ENCODE assay signal across 8 cellular contexts in the genomic region with DNA sequence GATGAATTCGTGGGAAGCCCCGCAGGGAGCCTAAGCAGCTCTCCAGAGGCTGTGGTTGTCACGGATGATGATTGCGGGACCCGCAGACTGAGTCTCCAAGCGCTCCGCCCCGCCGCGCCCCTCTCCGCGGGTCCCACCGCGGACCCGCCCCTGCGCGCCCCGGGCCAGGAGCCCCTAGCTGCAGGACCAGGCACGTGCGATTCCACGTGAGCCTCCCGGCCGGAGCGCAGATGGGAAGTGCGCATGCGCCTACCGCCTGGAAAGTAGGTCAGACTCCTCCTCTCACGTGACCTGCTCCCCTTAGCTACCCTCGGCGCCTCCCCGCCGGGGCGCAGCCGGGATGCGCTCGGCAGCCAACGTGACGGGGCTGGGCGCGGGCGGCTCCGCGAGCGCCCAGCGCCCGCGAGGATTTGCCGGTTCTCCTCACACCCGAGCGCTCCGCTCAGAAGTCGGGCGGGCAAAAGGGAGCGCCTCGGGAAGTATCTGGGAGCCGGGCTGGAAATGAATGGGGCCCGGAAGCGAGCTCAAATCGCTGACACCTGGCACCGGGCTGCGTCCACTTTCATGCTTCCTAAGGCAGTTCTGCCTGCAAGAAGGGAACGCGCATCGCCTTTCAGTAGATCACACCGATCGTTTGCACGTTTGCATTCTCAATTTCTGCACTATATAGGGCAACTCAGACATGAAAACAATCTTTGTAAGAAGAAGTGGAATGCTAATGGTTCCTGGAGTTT. TPM values are rescaled to one million over a fixed set of nuclear protein-coding genes. Genes with fewer than 3 reads are reported as not detected.
A peak's percentile ranks its signal among the peaks of the same experiment; 100 is the strongest.
DNase-seq lines count a peak whose midpoint lies in the region; ATAC-seq and TF ChIP-seq lines count a peak whose summit lies in the region.

No MANE protein-coding gene starts in this region.

- peaks cover 16% of the 10 kb centered on the region for H3K4me1 Mint-ChIP-seq in activated CD4-positive, alpha-beta memory T cell treated with anti-CD3 and anti-CD28 coated beads for 36 hours (ENCODE audit: low read depth)

- H3K27me3 Mint-ChIP-seq in activated CD4-positive, alpha-beta memory T cell treated with anti-CD3 and anti-CD28 coated beads for 36 hours = peaks cover 12% of the 10 kb centered on the region

- intact Hi-C loops in activated CD4-positive, alpha-beta memory T cell treated with anti-CD3 and anti-CD28 coated beads for 36 hours (cut with micrococcal nuclease) = loop anchor here (1.0 to 10.0 kb wide), 6 partner anchors 26 to 270 kb away; a partner anchor contains a TSS
- intact Hi-C loops in dorsolateral prefrontal cortex (cut with DNase I) = loop anchor here (1.0 to 5.0 kb wide), 5 partner anchors 26 to 246 kb away; a partner anchor contains a TSS
- intact Hi-C loops in right lobe of liver (cut with DNase I) = no loop called here

- H3K9me3 ChIP-seq in right lobe of liver = no peaks in the 10 kb centered on the region

- peak; percentile 63 for TF ChIP-seq POLR2A in right lobe of liver (IDR thresholded peaks at IDR 0.05)

- TF ChIP-seq CTCF in BJ (IDR thresholded peaks at IDR 0.05; ENCODE audit: insufficient read depth, low read depth, low read length) (no peak), dorsolateral prefrontal cortex (IDR thresholded peaks at IDR 0.05 in 54 of 56, conservative IDR thresholded peaks at IDR 0.05 in 2 of 56; ENCODE audit: low read depth in 1 of 56, partially characterized antibody in 56 of 56) (peak in 40 of 56 donors; percentile 5 to 63 (median 29)), right lobe of liver (IDR thresholded peaks at IDR 0.05) (no peak)

- H3K36me3 Mint-ChIP-seq in activated CD4-positive, alpha-beta memory T cell treated with anti-CD3 and anti-CD28 coated beads for 36 hours = no peaks in the 10 kb centered on the region

- peak overlapping the region; percentile 40 for H3K4me3 ChIP-seq in BJ (ENCODE audit: low read depth, low read length)
- peak overlapping the region; percentile 39 to 79 (median 66) for H3K4me3 ChIP-seq in dorsolateral prefrontal cortex
- peak overlapping the region; percentile 44 to 63 (median 62) for H3K4me3 ChIP-seq in right lobe of liver

- no peaks in the 10 kb centered on the region for H3K36me3 ChIP-seq in BJ (ENCODE audit: control insufficient read depth, insufficient read depth, low read length)
- H3K36me3 ChIP-seq in right lobe of liver = no peaks in the 10 kb centered on the region

- H3K27ac Mint-ChIP-seq in activated CD4-positive, alpha-beta memory T cell treated with anti-CD3 and anti-CD28 coated beads for 36 hours = no peak overlapping the region

- peak overlapping the region in 58 of 59 donors; percentile 53 to 98 (median 90) for H3K27ac ChIP-seq in dorsolateral prefrontal cortex
- peak overlapping the region; percentile 56 to 76 (median 71) for H3K27ac ChIP-seq in right lobe of liver

- no peaks in the 10 kb centered on the region for H3K9me3 Mint-ChIP-seq in activated CD4-positive, alpha-beta memory T cell treated with anti-CD3 and anti-CD28 coated beads for 36 hours

- H3K27me3 ChIP-seq in BJ (ENCODE audit: control insufficient read depth, insufficient read depth, low read length) (no peaks in the 10 kb centered on the region; the same call in 1 of the 2 replicates), dorsolateral prefrontal cortex (no peaks in the 10 kb centered on the region), right lobe of liver (no peaks in the 10 kb centered on the region)

- ATAC-seq in HG03442 (IDR thresholded peaks at IDR 0.05; ENCODE audit: unreplicated experiment) (peak; percentile 94), right lobe of liver (peak; percentile 99)

- peak; percentile 49 for DNase-seq in BJ (ENCODE audit: low read depth)
- peak; percentile 91 for DNase-seq in GM19240 (ENCODE audit: insufficient read length, low spot score)
- DNase-seq in NCI-H510A treated with DMSO at 0.1 percent for 48 hours (lab: John Stamatoyannopoulos, UW) = peak; percentile 90
- peak; percentile 91 for DNase-seq in activated CD4-positive, alpha-beta memory T cell treated with anti-CD3 and anti-CD28 coated beads for 36 hours
- peak; percentile 91 to 96 (median 94) for DNase-seq in dorsolateral prefrontal cortex
- DNase-seq in right lobe of liver = peak; percentile 92 to 97 (median 95)
- peak; percentile 88 for DNase-seq in stimulated activated CD4-positive, alpha-beta T cell treated with anti-CD3 and anti-CD28 coated beads, Interleukin-4, amount 100 ng/mL, for 24 hours

- CTCF ChIA-PET in BJ (lab: Yijun Ruan, JAX) = interaction anchor here (1.5 to 2.2 kb wide), 2 partner anchors 16 to 56 kb away, joined by 4 to 6 read pairs; no protein-coding TSS in a partner anchor
- CTCF ChIA-PET in activated CD4-positive, alpha-beta memory T cell treated with anti-CD3 and anti-CD28 coated beads for 36 hours (lab: Charles Lee) = interaction anchor here (0.7 to 2.8 kb wide), 9 partner anchors 21 to 248 kb away, joined by 3 to 17 read pairs (median 3); a partner anchor contains a TSS

- WGBS in right lobe of liver (ENCODE audit: insufficient coverage, low coverage, low lambda C conversion rate, missing lambda C conversion rate) = 0% methylated on average over 3 of the region's 67 CpGs

- peak overlapping the region; percentile 81 for H3K4me3 Mint-ChIP-seq in activated CD4-positive, alpha-beta memory T cell treated with anti-CD3 and anti-CD28 coated beads for 36 hours

- peaks cover 0 to 15% (median 0%) of the 10 kb centered on the region in 4 donors for H3K4me1 ChIP-seq in right lobe of liver

- POLR2A ChIA-PET in BJ (lab: Charles Lee) = no interaction called here
- POLR2A ChIA-PET in activated CD4-positive, alpha-beta memory T cell treated with anti-CD3 and anti-CD28 coated beads for 36 hours (lab: Charles Lee) = interaction anchor here (0.9 to 2.1 kb wide), 4 partner anchors 26 to 145 kb away, joined by 3 to 8 read pairs (median 4); no protein-coding TSS in a partner anchor

RNA-seq across cellular contexts. Expression of a gene that starts 26.4 kb away (rescaled TPM):
- 0.02 TPM in 1 of 2 replicates, not detected in the other for polyA plus RNA-seq in BJ (2011; rRNA removed)
- polyA minus RNA-seq in BJ (2011; rRNA and poly(A)+ RNA removed) = not detected in 2 replicates
- 1 to 10 TPM; 3.4 to 3.5 TPM for total RNA-seq in activated CD4-positive, alpha-beta memory T cell treated with anti-CD3 and anti-CD28 coated beads for 36 hours
- total RNA-seq in dorsolateral prefrontal cortex (100 to 1,000 TPM in 94 of 120 experiments, 10 to 100 TPM in 26; 36.7 to 194 (median 124) TPM), right lobe of liver (10 to 100 TPM; 16.4 to 96.9 (median 42.6) TPM)

Comparison
In these comparisons a context has a peak if more than half of its experiments do, and no peak if none do; other contexts are left out.
1. Peak in every context shown above with its lines: DNase-seq, ATAC-seq, H3K4me3 ChIP-seq and H3K27ac ChIP-seq.
2. CTCF ChIP-seq: peak in dorsolateral prefrontal cortex (40 of 56); none in BJ (single experiment) and right lobe of liver (0 of 4).
3. intact Hi-C loops: an anchor here in activated CD4-positive, alpha-beta memory T cell treated with anti-CD3 and anti-CD28 coated beads for 36 hours (1.0 to 10.0 kb wide) and dorsolateral prefrontal cortex (1.0 to 5.0 kb wide); none called in right lobe of liver.